Comparison of ENCODE assay signal across 8 cellular contexts in the genomic region with DNA sequence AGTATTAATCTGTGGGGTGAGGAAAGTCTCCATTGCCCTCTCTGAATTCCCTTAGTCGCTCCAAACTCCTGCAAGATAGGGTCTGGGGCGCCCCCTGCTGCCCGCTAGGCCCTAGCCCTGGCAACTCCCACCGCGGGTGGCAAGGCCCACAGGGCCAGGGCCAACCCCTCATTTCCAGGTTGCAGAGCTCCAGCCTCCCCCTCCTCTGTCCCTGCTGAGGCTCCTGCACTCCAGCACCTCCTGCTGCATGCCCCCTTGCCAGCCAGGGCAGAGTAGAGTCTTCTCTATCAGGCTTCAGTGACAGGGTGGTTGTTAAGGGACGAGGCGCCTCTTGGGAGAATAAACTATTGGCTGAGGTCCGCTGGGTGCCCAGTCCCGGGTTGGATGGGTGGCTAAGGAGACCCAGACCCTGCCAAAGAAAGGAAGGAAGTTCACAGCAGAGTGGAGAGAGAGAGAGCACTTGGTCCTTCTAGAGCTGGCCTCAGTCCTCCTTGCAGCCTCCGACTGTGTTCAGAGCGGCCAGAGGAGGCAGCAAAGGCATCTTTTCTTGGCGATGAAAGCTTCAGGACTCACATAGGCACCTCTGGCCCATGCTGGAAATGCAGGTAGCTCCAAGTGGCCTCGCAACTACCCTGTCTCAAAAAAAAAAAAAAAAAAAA. TPM values are rescaled to one million over a fixed set of nuclear protein-coding genes. Genes with fewer than 3 reads are reported as not detected.
DNase-seq lines count a peak whose midpoint lies in the region; ATAC-seq and TF ChIP-seq lines count a peak whose summit lies in the region.

No MANE protein-coding gene starts in this region.

- H3K4me3 ChIP-seq in colonic mucosa (no peak overlapping the region), liver (ENCODE audit: low read depth in 1 of 3, low read length in 3 of 3) (no peak overlapping the region)

- WGBS in liver, result 35% methylated on average over 13 of the region's 13 CpGs

- intact Hi-C loops in colonic mucosa (cut with DNase I), result loop anchor here (2.0 to 10.0 kb wide), 2 partner anchors 282 to 402 kb away; no protein-coding TSS in a partner anchor

- TF ChIP-seq CTCF in colonic mucosa (IDR thresholded peaks at IDR 0.05) (peak; percentile 84), liver (IDR thresholded peaks at IDR 0.05; ENCODE audit: low read depth, low read length, missing input control) (peak; percentile 75)

- TF ChIP-seq RAD21 in liver (IDR thresholded peaks at IDR 0.05), result peak; percentile 75 to 83

- ATAC-seq in GM18499 (IDR thresholded peaks at IDR 0.05; ENCODE audit: insufficient read depth, unreplicated experiment), result peak; percentile 57
- ATAC-seq in HG03039 (IDR thresholded peaks at IDR 0.05; ENCODE audit: unreplicated experiment), result peak; percentile 53

- H3K9me3 ChIP-seq in colonic mucosa, result no peaks in the 10 kb centered on the region
- H3K9me3 ChIP-seq in liver (ENCODE audit: control insufficient read depth in 4 of 4, low read length in 3 of 4), result no peaks in the 10 kb centered on the region

- H3K27ac ChIP-seq in colonic mucosa, result no peak overlapping the region
- H3K27ac ChIP-seq in liver (ENCODE audit: low read depth in 1 of 2, low read length in 2 of 2), result no peak overlapping the region

- H3K36me3 ChIP-seq in colonic mucosa (no peaks in the 10 kb centered on the region), liver (ENCODE audit: control insufficient read depth in 4 of 4, insufficient read depth in 3 of 4, low read depth in 1 of 4, low read length in 3 of 4) (no peaks in the 10 kb centered on the region)

- H3K27me3 ChIP-seq in colonic mucosa, result no peaks in the 10 kb centered on the region
- no peaks in the 10 kb centered on the region for H3K27me3 ChIP-seq in liver (ENCODE audit: control insufficient read depth in 4 of 4, insufficient read depth in 4 of 4, low read length in 3 of 4)

- H3K9ac ChIP-seq in colonic mucosa (ENCODE audit: low read depth in 2 of 2, low read length in 2 of 2), result peak overlapping the region; percentile 16 to 62
- H3K9ac ChIP-seq in liver (ENCODE audit: low read depth in 1 of 2, low read length in 2 of 2), result no peak overlapping the region

- DNase-seq in 8988T (peak; percentile 75), NCI-H510A treated with DMSO at 0.1 percent for 48 hours (lab: John Stamatoyannopoulos, UW) (peak; percentile 39), colonic mucosa (peak; percentile 88)
- DNase-seq in activated CD4-positive, alpha-beta T cell treated with anti-CD3 and anti-CD28 coated beads for 4 hours, result peak; percentile 76 to 81
- DNase-seq in stimulated activated CD4-positive, alpha-beta T cell treated with anti-CD3 and anti-CD28 coated beads, Interleukin-4, amount 100 ng/mL, for 24 hours, result peak; percentile 89

- no peaks in the 10 kb centered on the region for H3K4me1 ChIP-seq in colonic mucosa
- H3K4me1 ChIP-seq in liver (ENCODE audit: control insufficient read depth in 4 of 4, insufficient read depth in 4 of 4, low read length in 3 of 4), result peaks cover under 1 to 12% (median 7%) of the 10 kb centered on the region in 4 donors

TF ChIP-seq in liver, 16 proteins besides CTCF, POLR2A, EP300 and RAD21:
- TF ChIP-seq YY1 (IDR thresholded peaks at IDR 0.05) (no peak), HNF4A (conservative IDR thresholded peaks at IDR 0.05) (peak in 1 of 2 donors; percentile 15)
TF ChIP-seq in liver: peak in this region for 1.

RNA-seq across cellular contexts. Expression of gene SAR1B, which starts 45.6 kb away (rescaled TPM):
- total RNA-seq in colonic mucosa (100 to 1,000 TPM in 1 of 2 donors, 10 to 100 TPM in 1; 85.0 to 106 TPM), liver (100 to 1,000 TPM in 1 of 2 donors, 10 to 100 TPM in 1; 36.6 to 212 TPM)
- 100 to 1,000 TPM in 1 of 2 donors, 10 to 100 TPM in 1; 75.5 to 116 TPM for polyA plus RNA-seq in liver

Comparison
In these comparisons a context has a peak if more than half of its experiments do, and no peak if none do; other contexts are left out.
1. DNase-seq: peak in every context shown above with its lines; median percentile 89 in stimulated activated CD4-positive, alpha-beta T cell treated with anti-CD3 and anti-CD28 coated beads, Interleukin-4, amount 100 ng/mL, for 24 hours; 88 in colonic mucosa; 78 in activated CD4-positive, alpha-beta T cell treated with anti-CD3 and anti-CD28 coated beads for 4 hours; 75 in 8988T; 39 in NCI-H510A treated with DMSO at 0.1 percent for 48 hours.
2. H3K9ac ChIP-seq: peak in colonic mucosa (2 of 2); none in liver (0 of 2).